In genomic region chr10:1824928-1825327, GRCh38 we compare ENCODE assay signal across 19 cellular contexts.
DNase-seq lines count a peak whose midpoint lies in the region; ATAC-seq, FAIRE-seq and TF ChIP-seq lines count a peak whose summit lies in the region.
"Had no signal": no experiment of that assay in that cellular context is flagged by ENCODE, and none has a peak within 500 bp of the region (broad histone marks: within the 10 kb centered on the region; RNA-seq: fewer than 3 reads in every experiment).

No MANE protein-coding gene starts in this region.

- no peaks in the 10 kb centered on the region for H3K36me3 ChIP-seq in GM12878 (ENCODE audit: control insufficient read depth in 2 of 2, insufficient read depth in 2 of 2, low read length in 1 of 2)
- H3K36me3 ChIP-seq: brain microvascular endothelial cell, spleen, vagina had no signal

- H3K79me2 ChIP-seq in GM12878 (ENCODE audit: control insufficient read depth, insufficient read depth, low read length), result no peaks in the 10 kb centered on the region

- H3K4me1 ChIP-seq in GM12878 (ENCODE audit: control insufficient read depth, insufficient read depth, low read length), result no peaks in the 10 kb centered on the region
- H3K4me1 ChIP-seq: spleen, vagina had no signal

- H4K20me1 ChIP-seq in GM12878 (ENCODE audit: control insufficient read depth, insufficient read depth), result no peaks in the 10 kb centered on the region

- in situ Hi-C loops in GM12878 (cut with MboI) (no loop called here), GM13977 (cut with MboI; ENCODE audit: low pct_unique_long_range_greater_than_20kb, low sequenced_read_pairs, unreplicated experiment) (no loop called here)

- no peak overlapping the region for H3K4me2 ChIP-seq in GM12878 (ENCODE audit: control insufficient read depth, insufficient read depth)

- intact Hi-C loops in GM12878 (cut with micrococcal nuclease; ENCODE audit: unreplicated experiment), result no loop called here

- no peak for TF ChIP-seq RAD21 in GM12878 (IDR thresholded peaks at IDR 0.05; ENCODE audit: insufficient read depth, low read depth, low read length)

- no peak overlapping the region for H3K27ac ChIP-seq in GM12878 (ENCODE audit: control insufficient read depth, insufficient read depth)
- H3K27ac ChIP-seq: brain microvascular endothelial cell, spleen, vagina had no signal

- H3K4me3 ChIP-seq in GM12878, result no peak overlapping the region
- H3K4me3 ChIP-seq: spleen, vagina had no signal

- POLR2A ChIA-PET in GM12878 (lab: Charles Lee), result no interaction called here

- H3K9me3 ChIP-seq in GM12878 (replicated peaks; ENCODE audit: control insufficient read depth, insufficient read depth, low read length), result no peaks in the 10 kb centered on the region; the same call in 2 of the 3 replicates
- H3K9me3 ChIP-seq: vagina had no signal

- RAD21 ChIA-PET in GM12878 (lab: Charles Lee; ENCODE audit: unreplicated experiment), result no interaction called here

- no peak for TF ChIP-seq POLR2A in GM12878 (IDR thresholded peaks at IDR 0.05; ENCODE audit: low read depth, low read length)

- no TSS peak for BruUV-seq in GM12878 (replicated peaks; lab: Mats Ljungman, UMichigan)

- CTCF ChIA-PET in GM12878 (lab: Yijun Ruan, JAX), result no interaction called here

- TF ChIP-seq CTCF in GM12878 (IDR thresholded peaks at IDR 0.05 in 2 of 3, conservative IDR thresholded peaks at IDR 0.05 in 1 of 3; ENCODE audit: control insufficient read depth in 2 of 3, extremely low read depth in 1 of 3, insufficient read depth in 1 of 3, low read depth in 3 of 3, low read length in 3 of 3) (no peak), GM13977 (IDR thresholded peaks at IDR 0.05; ENCODE audit: extremely low read depth, insufficient read depth, missing control alignments) (no peak)

- ATAC-seq in GM18867 (IDR thresholded peaks at IDR 0.05; ENCODE audit: unreplicated experiment) (peak; percentile 79), GM21619 (IDR thresholded peaks at IDR 0.05; ENCODE audit: unreplicated experiment) (peak; percentile 69), HG03469 (IDR thresholded peaks at IDR 0.05; ENCODE audit: unreplicated experiment) (peak; percentile 75), GM12878 (peak; percentile 84)
- ATAC-seq: left lobe of liver, Right ventricle myocardium inferior had no signal

- H2AFZ ChIP-seq in GM12878 (ENCODE audit: control insufficient read depth, low read depth, low read length), result no peak overlapping the region

- FAIRE-seq in GM12878 (lab: Jason Lieb, UNC), result no peak
- FAIRE-seq: H1 had no signal

- SMC1A ChIA-PET in GM12878 (lab: Charles Lee; ENCODE audit: uncharacterized antibody, unreplicated experiment), result interaction anchor here (0.9 kb wide), 1 partner anchor 8 kb away, joined by 5 read pairs; no protein-coding TSS in a partner anchor

- DNase-seq in GM12878 (ENCODE audit: low read depth, low spot score) (no peak), NCI-H1048 (lab: John Stamatoyannopoulos, UW) (no peak), GM13977 (ENCODE audit: low spot score) (no peak), dermis blood vessel endothelial cell (no peak)
- DNase-seq: activated naive CD4-positive, alpha-beta T cell treated with anti-CD3 and anti-CD28 coated beads, Interleukin-2, amount 50 U/mL, for 16 hours; brain microvascular endothelial cell; effector CD8-positive, alpha-beta T cell; NCI-H2029 treated with DMSO at 0.1 percent for 48 hours; NCI-H82; posterior cingulate gyrus; spleen; T-helper 2 cell had no signal

- H3K9ac ChIP-seq in GM12878 (ENCODE audit: control insufficient read depth, insufficient read depth, low read length), result no peak overlapping the region

- 28% methylated on average over 3 of the region's 3 CpGs for WGBS in GM12878 (ENCODE audit: insufficient coverage, insufficient replicate concordance, low lambda C conversion rate, missing lambda C conversion rate)

- H3K27me3 ChIP-seq in GM12878 (replicated peaks in 1 of 2; ENCODE audit: control insufficient read depth in 2 of 2, insufficient read depth in 2 of 2, low read length in 1 of 2), result no peaks in the 10 kb centered on the region
- H3K27me3 ChIP-seq: brain microvascular endothelial cell, vagina had no signal

- TF ChIP-seq EP300 in GM12878 (IDR thresholded peaks at IDR 0.05; ENCODE audit: borderline replicate concordance in 1 of 2, control insufficient read depth in 1 of 2, low read depth in 2 of 2, low read length in 2 of 2), result no peak

TF ChIP-seq in GM12878, 131 proteins besides CTCF, POLR2A, EP300 and RAD21:
- no peak for TF ChIP-seq ZBTB4 (CRISPR knock-in tag; IDR thresholded peaks at IDR 0.05)
- 0 out of 2 replicates have a peak, but pooled peaks have one; percentile 42 for TF ChIP-seq TCF12 (IDR thresholded peaks at IDR 0.05; ENCODE audit: low read depth, low read length)
- 0 out of 2 replicates have a peak, but pooled peaks have one; percentile 30 for TF ChIP-seq TCF3 (IDR thresholded peaks at IDR 0.05; ENCODE audit: borderline replicate concordance, insufficient read depth, low read depth, low read length)
